ENCODE assay signal across 19 cellular contexts in genomic region chr13:95955255-95955654, GRCh38.
DNase-seq lines count a peak whose midpoint lies in the region; ATAC-seq lines count a peak whose summit lies in the region.
"Had no signal": no experiment of that assay in that cellular context is flagged by ENCODE, and none has a peak within 500 bp of the region (broad histone marks: within the 10 kb centered on the region; RNA-seq: fewer than 3 reads in every experiment).

No MANE protein-coding gene starts in this region.

- ATAC-seq in GM18502 (IDR thresholded peaks at IDR 0.05; ENCODE audit: poor library complexity, unreplicated experiment) (peak; percentile 89), GM19452 (IDR thresholded peaks at IDR 0.05; ENCODE audit: unreplicated experiment) (peak; percentile 81), HG02763 (IDR thresholded peaks at IDR 0.05; ENCODE audit: unreplicated experiment) (peak; percentile 95), HG03460 (IDR thresholded peaks at IDR 0.05; ENCODE audit: unreplicated experiment) (peak; percentile 67)
- ATAC-seq: body of pancreas; Panc1; stimulated activated effector memory CD8-positive, alpha-beta T cell treated with anti-CD3 and anti-CD28 coated beads, Interleukin-12 subunit alpha, Interleukin-12 subunit beta, amount 100 ng/mL, for 72 hours had no signal

- DNase-seq in NCI-H1417 (lab: John Stamatoyannopoulos, UW) (no peak), HuH-7.5 (ENCODE audit: low spot score) (no peak), NCI-H524 treated with DMSO at 0.1 percent for 48 hours (lab: John Stamatoyannopoulos, UW) (no peak)
- no peak for DNase-seq in activated CD8-positive, alpha-beta memory T cell treated with anti-CD3 and anti-CD28 coated beads, Interleukin-2, amount 50 U/mL, for 4 hours
- DNase-seq: activated CD4-positive, alpha-beta T cell treated with anti-CD3 and anti-CD28 coated beads, Interleukin-2, amount 10 ng/mL, durations not matched to agents 24 days and 14 days; body of pancreas; Calu3; effector CD8-positive, alpha-beta T cell; H7; IMR-90; NCI-H1092 treated with DMSO at 0.1 percent for 48 hours; stimulated activated CD4-positive, alpha-beta T cell treated with anti-CD3 and anti-CD28 coated beads, Interleukin-1b, Interleukin-23, amount 100 ng/mL, for 48 hours; uterus had no signal
